In the genomic region with DNA sequence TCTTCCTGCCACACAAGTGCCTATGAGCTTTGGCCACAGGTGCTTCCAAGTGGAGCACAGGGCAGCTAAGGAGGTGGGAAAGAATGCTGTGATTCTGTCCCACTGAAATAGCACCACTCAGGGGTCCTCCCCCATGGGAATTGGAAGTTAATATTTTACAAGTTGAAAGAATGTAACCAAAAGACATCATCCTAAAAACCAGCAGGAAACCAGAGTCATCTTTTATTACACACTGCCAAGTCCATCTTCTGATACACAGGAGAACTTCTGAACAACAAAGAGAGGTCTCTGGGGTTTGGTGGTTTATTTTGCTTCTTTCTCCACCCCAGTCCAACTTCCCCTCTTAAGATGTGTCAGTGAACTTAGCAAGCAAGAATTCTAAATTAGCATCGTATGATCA, we compare ENCODE assay signal across 1 cellular context.
TF ChIP-seq lines count a peak whose summit lies in the region.

No MANE protein-coding gene starts in this region.

TF ChIP-seq in WTC11, 78 proteins besides CTCF, POLR2A, EP300 and RAD21 (continued from another document):
- TF ChIP-seq ETV6 (CRISPR knock-in tag; IDR thresholded peaks at IDR 0.05), result no peak
- TF ChIP-seq ZNF263 (CRISPR knock-in tag; IDR thresholded peaks at IDR 0.05; ENCODE audit: low read depth), result no peak
- TF ChIP-seq, protein P1, sequence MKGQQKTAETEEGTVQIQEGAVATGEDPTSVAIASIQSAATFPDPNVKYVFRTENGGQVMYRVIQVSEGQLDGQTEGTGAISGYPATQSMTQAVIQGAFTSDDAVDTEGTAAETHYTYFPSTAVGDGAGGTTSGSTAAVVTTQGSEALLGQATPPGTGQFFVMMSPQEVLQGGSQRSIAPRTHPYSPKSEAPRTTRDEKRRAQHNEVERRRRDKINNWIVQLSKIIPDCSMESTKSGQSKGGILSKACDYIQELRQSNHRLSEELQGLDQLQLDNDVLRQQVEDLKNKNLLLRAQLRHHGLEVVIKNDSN (CRISPR knock-in tag; IDR thresholded peaks at IDR 0.05), result no peak
- no peak for TF ChIP-seq RELA (CRISPR knock-in tag; IDR thresholded peaks at IDR 0.05; ENCODE audit: borderline replicate concordance)
- no peak for TF ChIP-seq FOXK1 (CRISPR knock-in tag; IDR thresholded peaks at IDR 0.05)
- TF ChIP-seq, protein P2, sequence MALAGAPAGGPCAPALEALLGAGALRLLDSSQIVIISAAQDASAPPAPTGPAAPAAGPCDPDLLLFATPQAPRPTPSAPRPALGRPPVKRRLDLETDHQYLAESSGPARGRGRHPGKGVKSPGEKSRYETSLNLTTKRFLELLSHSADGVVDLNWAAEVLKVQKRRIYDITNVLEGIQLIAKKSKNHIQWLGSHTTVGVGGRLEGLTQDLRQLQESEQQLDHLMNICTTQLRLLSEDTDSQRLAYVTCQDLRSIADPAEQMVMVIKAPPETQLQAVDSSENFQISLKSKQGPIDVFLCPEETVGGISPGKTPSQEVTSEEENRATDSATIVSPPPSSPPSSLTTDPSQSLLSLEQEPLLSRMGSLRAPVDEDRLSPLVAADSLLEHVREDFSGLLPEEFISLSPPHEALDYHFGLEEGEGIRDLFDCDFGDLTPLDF (CRISPR knock-in tag; IDR thresholded peaks at IDR 0.05), result no peak
- no peak for TF ChIP-seq CBFB (CRISPR knock-in tag; IDR thresholded peaks at IDR 0.05; ENCODE audit: low read depth)
- TF ChIP-seq, protein P3, sequence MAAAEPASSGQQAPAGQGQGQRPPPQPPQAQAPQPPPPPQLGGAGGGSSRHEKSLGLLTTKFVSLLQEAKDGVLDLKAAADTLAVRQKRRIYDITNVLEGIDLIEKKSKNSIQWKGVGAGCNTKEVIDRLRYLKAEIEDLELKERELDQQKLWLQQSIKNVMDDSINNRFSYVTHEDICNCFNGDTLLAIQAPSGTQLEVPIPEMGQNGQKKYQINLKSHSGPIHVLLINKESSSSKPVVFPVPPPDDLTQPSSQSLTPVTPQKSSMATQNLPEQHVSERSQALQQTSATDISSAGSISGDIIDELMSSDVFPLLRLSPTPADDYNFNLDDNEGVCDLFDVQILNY (CRISPR knock-in tag; IDR thresholded peaks at IDR 0.05), result no peak
- no peak for TF ChIP-seq FOXJ3 (CRISPR knock-in tag; IDR thresholded peaks at IDR 0.05; ENCODE audit: borderline replicate concordance)
- TF ChIP-seq, protein P4, sequence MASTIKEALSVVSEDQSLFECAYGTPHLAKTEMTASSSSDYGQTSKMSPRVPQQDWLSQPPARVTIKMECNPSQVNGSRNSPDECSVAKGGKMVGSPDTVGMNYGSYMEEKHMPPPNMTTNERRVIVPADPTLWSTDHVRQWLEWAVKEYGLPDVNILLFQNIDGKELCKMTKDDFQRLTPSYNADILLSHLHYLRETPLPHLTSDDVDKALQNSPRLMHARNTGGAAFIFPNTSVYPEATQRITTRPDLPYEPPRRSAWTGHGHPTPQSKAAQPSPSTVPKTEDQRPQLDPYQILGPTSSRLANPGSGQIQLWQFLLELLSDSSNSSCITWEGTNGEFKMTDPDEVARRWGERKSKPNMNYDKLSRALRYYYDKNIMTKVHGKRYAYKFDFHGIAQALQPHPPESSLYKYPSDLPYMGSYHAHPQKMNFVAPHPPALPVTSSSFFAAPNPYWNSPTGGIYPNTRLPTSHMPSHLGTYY (CRISPR knock-in tag; IDR thresholded peaks at IDR 0.05), result no peak
- no peak for TF ChIP-seq ZNF671 (CRISPR knock-in tag; IDR thresholded peaks at IDR 0.05)
- no peak for TF ChIP-seq IRF2 (CRISPR knock-in tag; IDR thresholded peaks at IDR 0.05; ENCODE audit: borderline replicate concordance, low read depth)
